In the genomic region with DNA sequence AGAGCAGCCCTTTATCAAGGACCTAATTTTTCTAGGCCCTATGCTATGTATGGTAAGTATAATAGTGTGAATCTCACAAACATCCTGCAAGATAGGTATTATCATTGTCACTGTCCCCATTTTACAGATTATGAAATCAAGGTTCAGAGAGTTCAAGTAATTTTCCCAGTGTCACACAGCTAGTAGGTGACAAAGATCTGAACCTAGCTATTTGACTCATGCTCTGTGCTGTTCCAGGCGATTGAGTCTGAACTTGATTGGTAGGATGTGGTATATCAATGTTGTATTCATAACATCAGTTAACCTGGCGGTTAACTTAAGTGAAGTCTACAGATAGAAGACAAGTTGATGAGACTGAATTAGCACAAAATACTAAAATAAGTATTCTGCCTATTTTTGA, we compare ENCODE assay signal across 28 cellular contexts.
DNase-seq lines count a peak whose midpoint lies in the region; ATAC-seq lines count a peak whose summit lies in the region.
"Had no signal": no experiment of that assay in that cellular context is flagged by ENCODE, and none has a peak within 500 bp of the region (broad histone marks: within the 10 kb centered on the region; RNA-seq: fewer than 3 reads in every experiment).

No MANE protein-coding gene starts in this region.

- H3K4me1 Mint-ChIP-seq in activated T-cell treated with anti-CD3 and anti-CD28 coated beads, Interleukin-2, amount 50 U/mL, for 72 hours (ENCODE audit: low read depth): peaks cover 24% of the 10 kb centered on the region
- peaks cover 35% of the 10 kb centered on the region for H3K4me1 Mint-ChIP-seq in activated T-cell treated with anti-CD3 and anti-CD28 coated beads, Interleukin-2, amount 50 U/mL, for 24 hours (ENCODE audit: low read depth)
- peaks cover 36 to 48% of the 10 kb centered on the region in 2 donors for H3K4me1 Mint-ChIP-seq in stimulated activated naive B cell treated with anti-CD40 and anti-IgM and Interleukin-4, amounts not matched to agents 10 μg/mL and 1 μg/mL and 100 μg/mL, for 72 hours

- no peaks in the 10 kb centered on the region for H3K27me3 Mint-ChIP-seq in activated T-cell treated with anti-CD3 and anti-CD28 coated beads, Interleukin-2, amount 50 U/mL, for 72 hours (ENCODE audit: low read depth)
- H3K27me3 Mint-ChIP-seq in activated T-cell treated with anti-CD3 and anti-CD28 coated beads, Interleukin-2, amount 50 U/mL, for 24 hours: no peaks in the 10 kb centered on the region
- no peaks in the 10 kb centered on the region for H3K27me3 Mint-ChIP-seq in stimulated activated naive B cell treated with anti-CD40 and anti-IgM and Interleukin-4, amounts not matched to agents 10 μg/mL and 1 μg/mL and 100 μg/mL, for 72 hours
- H3K27me3 Mint-ChIP-seq: activated B cell treated with CpG ODN at 0.5 μM for 24 hours; activated naive CD8-positive, alpha-beta T cell treated with anti-CD3 and anti-CD28 coated beads, Interleukin-2, amount 10 ng/mL, durations not matched to agents 7 days and 5 days; effector memory CD8-positive, alpha-beta T cell; type B pancreatic cell had no signal

- ATAC-seq in activated T-cell treated with anti-CD3 and anti-CD28 coated beads, Interleukin-2, amount 50 U/mL, for 72 hours (replicated peaks in 1 of 2): peak; percentile 83 to 90
- peak; percentile 75 for ATAC-seq in GM18502 (IDR thresholded peaks at IDR 0.05; ENCODE audit: poor library complexity, unreplicated experiment)
- peak; percentile 56 for ATAC-seq in HG03520 (IDR thresholded peaks at IDR 0.05; ENCODE audit: unreplicated experiment)
- ATAC-seq in stimulated activated naive B cell treated with anti-CD40 and anti-IgM and Interleukin-4, amounts not matched to agents 10 μg/mL and 1 μg/mL and 100 μg/mL, for 72 hours (replicated peaks): peak; percentile 69 to 82
- ATAC-seq: effector memory CD8-positive, alpha-beta T cell had no signal

- H3K9me3 Mint-ChIP-seq in activated T-cell treated with anti-CD3 and anti-CD28 coated beads, Interleukin-2, amount 50 U/mL, for 72 hours: peaks cover 0 to 5% of the 10 kb centered on the region in 2 donors
- no peaks in the 10 kb centered on the region for H3K9me3 Mint-ChIP-seq in activated T-cell treated with anti-CD3 and anti-CD28 coated beads, Interleukin-2, amount 50 U/mL, for 24 hours
- H3K9me3 Mint-ChIP-seq in stimulated activated naive B cell treated with anti-CD40 and anti-IgM and Interleukin-4, amounts not matched to agents 10 μg/mL and 1 μg/mL and 100 μg/mL, for 72 hours: peaks cover 0 to 1% of the 10 kb centered on the region in 2 donors
- H3K9me3 Mint-ChIP-seq: activated B cell treated with CpG ODN at 0.5 μM for 24 hours; effector memory CD8-positive, alpha-beta T cell; nephron; type B pancreatic cell had no signal

- no peak overlapping the region for H3K27ac Mint-ChIP-seq in activated T-cell treated with anti-CD3 and anti-CD28 coated beads, Interleukin-2, amount 50 U/mL, for 72 hours
- no peak overlapping the region for H3K27ac Mint-ChIP-seq in activated T-cell treated with anti-CD3 and anti-CD28 coated beads, Interleukin-2, amount 50 U/mL, for 24 hours
- no peak overlapping the region for H3K27ac Mint-ChIP-seq in stimulated activated naive B cell treated with anti-CD40 and anti-IgM and Interleukin-4, amounts not matched to agents 10 μg/mL and 1 μg/mL and 100 μg/mL, for 72 hours
- H3K27ac Mint-ChIP-seq: activated B cell treated with CpG ODN at 0.5 μM for 24 hours; activated naive CD8-positive, alpha-beta T cell treated with anti-CD3 and anti-CD28 coated beads, Interleukin-2, amount 10 ng/mL, durations not matched to agents 7 days and 5 days; effector memory CD8-positive, alpha-beta T cell; nephron; type B pancreatic cell had no signal

- H3K36me3 Mint-ChIP-seq in activated T-cell treated with anti-CD3 and anti-CD28 coated beads, Interleukin-2, amount 50 U/mL, for 72 hours (ENCODE audit: insufficient read depth in 2 of 2): peaks cover 0 to 2% of the 10 kb centered on the region in 2 donors
- no peaks in the 10 kb centered on the region for H3K36me3 Mint-ChIP-seq in activated T-cell treated with anti-CD3 and anti-CD28 coated beads, Interleukin-2, amount 50 U/mL, for 24 hours (ENCODE audit: low read depth)
- H3K36me3 Mint-ChIP-seq in stimulated activated naive B cell treated with anti-CD40 and anti-IgM and Interleukin-4, amounts not matched to agents 10 μg/mL and 1 μg/mL and 100 μg/mL, for 72 hours: peaks cover 2 to 3% of the 10 kb centered on the region in 2 donors
- H3K36me3 Mint-ChIP-seq: type B pancreatic cell had no signal

- H3K4me3 Mint-ChIP-seq in activated T-cell treated with anti-CD3 and anti-CD28 coated beads, Interleukin-2, amount 50 U/mL, for 72 hours: no peak overlapping the region
- no peak overlapping the region for H3K4me3 Mint-ChIP-seq in activated T-cell treated with anti-CD3 and anti-CD28 coated beads, Interleukin-2, amount 50 U/mL, for 24 hours
- H3K4me3 Mint-ChIP-seq in stimulated activated naive B cell treated with anti-CD40 and anti-IgM and Interleukin-4, amounts not matched to agents 10 μg/mL and 1 μg/mL and 100 μg/mL, for 72 hours: no peak overlapping the region
- H3K4me3 Mint-ChIP-seq: activated naive CD8-positive, alpha-beta T cell treated with anti-CD3 and anti-CD28 coated beads, Interleukin-2, amount 10 ng/mL, durations not matched to agents 7 days and 5 days; effector memory CD8-positive, alpha-beta T cell; nephron; type B pancreatic cell had no signal

- no peak for DNase-seq in activated T-cell treated with anti-CD3 and anti-CD28 coated beads, Interleukin-2, amount 50 U/mL, for 72 hours
- no peak for DNase-seq in activated T-cell treated with anti-CD3 and anti-CD28 coated beads, Interleukin-2, amount 50 U/mL, for 24 hours
- DNase-seq in stimulated activated naive B cell treated with anti-CD40 and anti-IgM and Interleukin-4, amounts not matched to agents 10 μg/mL and 1 μg/mL and 100 μg/mL, for 72 hours: no peak
- DNase-seq in retina (no peak), NCI-H526 (lab: John Stamatoyannopoulos, UW) (no peak), OCI-M1 (lab: John Stamatoyannopoulos, UW) (no peak)
- DNase-seq: ACHN; activated B cell treated with CpG ODN at 0.5 μM for 24 hours; COR-L47; cortex of kidney; DMS79; effector memory CD8-positive, alpha-beta T cell; GF-D8; head of caudate nucleus; kidney; NCI-H1105 treated with DMSO at 0.1 percent for 48 hours; NCI-H2029; NCI-H2227 treated with DMSO at 0.1 percent for 48 hours; NCI-H748 treated with DMSO at 0.1 percent for 48 hours; ovary; small intestine; stimulated activated CD4-positive, alpha-beta T cell treated with anti-CD3 and anti-CD28 coated beads, Interleukin-2, amount 100 ng/mL, for 24 hours; substantia nigra had no signal
